14 cellular contexts compared by ENCODE assay signal in genomic region chr6:149781715-149782114, GRCh38. TPM values are rescaled to one million over a fixed set of nuclear protein-coding genes. Genes with fewer than 3 reads are reported as not detected.
A peak's percentile ranks its signal among the peaks of the same experiment; 100 is the strongest.
DNase-seq lines count a peak whose midpoint lies in the region; ATAC-seq and TF ChIP-seq lines count a peak whose summit lies in the region.
"Had no signal": no experiment of that assay in that cellular context is flagged by ENCODE, and none has a peak within 500 bp of the region (broad histone marks: within the 10 kb centered on the region; RNA-seq: fewer than 3 reads in every experiment).

No MANE protein-coding gene starts in this region.

- no peak overlapping the region for H4K8ac ChIP-seq in IMR-90 (ENCODE audit: low read depth in 2 of 2, low read length in 2 of 2)

- H3K79me1 ChIP-seq in IMR-90 (ENCODE audit: low read depth in 1 of 2, low read length in 2 of 2): peaks cover 11 to 29% of the 10 kb centered on the region in 2 experiments

- peaks cover 8% of the 10 kb centered on the region for H3K36me3 ChIP-seq in IMR-90 (ENCODE audit: control insufficient read depth, insufficient read depth, low read length)
- peaks cover 4 to 9% of the 10 kb centered on the region in 2 donors for H3K36me3 ChIP-seq in lung (ENCODE audit: control insufficient read depth in 2 of 2, insufficient read depth in 2 of 2, low read length in 2 of 2)

- no peak overlapping the region for H2BK5ac ChIP-seq in IMR-90 (ENCODE audit: low read depth, low read length, poor library complexity, severe bottlenecking)

- H3K23ac ChIP-seq in IMR-90 (ENCODE audit: low read depth, low read length): no peak overlapping the region

- no peak for ATAC-seq in IMR-90 (ENCODE audit: low read depth)
- no peak for ATAC-seq in T-helper 17 cell
- peak; percentile 37 for ATAC-seq in lung (ENCODE audit: insufficient read depth, low FRiP score)
- ATAC-seq in GM21515 (IDR thresholded peaks at IDR 0.05; ENCODE audit: unreplicated experiment): no peak

- dilution Hi-C loops in IMR-90 (cut with HindIII; ENCODE audit: low sequenced_read_pairs, unreplicated experiment): no loop called here

- H2AK9ac ChIP-seq in IMR-90 (replicated peaks; ENCODE audit: low read depth, low read length, poor library complexity): no peak overlapping the region

- no peaks in the 10 kb centered on the region for H3K9me3 Mint-ChIP-seq in glutamatergic neuron (ENCODE audit: unreplicated experiment)
- H3K9me3 Mint-ChIP-seq: CD4-positive, alpha-beta T cell had no signal

- no peak overlapping the region for H3K18ac ChIP-seq in IMR-90 (ENCODE audit: low read depth, low read length)

- H4K91ac ChIP-seq in IMR-90 (ENCODE audit: insufficient read depth, low read depth, low read length): no peak overlapping the region

- H3K4ac ChIP-seq in IMR-90 (ENCODE audit: low read depth, low read length): no peak overlapping the region

- no peak overlapping the region for H2BK20ac ChIP-seq in IMR-90 (ENCODE audit: low read depth, low read length)

- H3K9ac ChIP-seq in IMR-90 (ENCODE audit: low read depth, low read length): no peak overlapping the region
- H3K9ac ChIP-seq: GM23248 had no signal

- POLR2A ChIA-PET in IMR-90 (lab: Charles Lee; ENCODE audit: unreplicated experiment): no interaction called here

- no peaks in the 10 kb centered on the region for H4K20me1 ChIP-seq in IMR-90 (ENCODE audit: insufficient read depth, low read length)

- CTCF ChIA-PET in IMR-90 (lab: Yijun Ruan, JAX): no interaction called here

- peaks cover 7% of the 10 kb centered on the region for H3K36me3 Mint-ChIP-seq in T-helper 17 cell (ENCODE audit: low read depth)
- H3K36me3 Mint-ChIP-seq in glutamatergic neuron (ENCODE audit: unreplicated experiment): no peaks in the 10 kb centered on the region

- no peak overlapping the region for H3K56ac ChIP-seq in IMR-90 (ENCODE audit: extremely low read depth, insufficient read depth, low read length)

- H3K9me3 ChIP-seq in IMR-90 (ENCODE audit: control insufficient read depth, insufficient read depth, low read length) (no peaks in the 10 kb centered on the region), T-helper 17 cell (ENCODE audit: control insufficient read depth, low read length, poor library complexity, severe bottlenecking) (no peaks in the 10 kb centered on the region), lung (ENCODE audit: control insufficient read depth in 2 of 2, insufficient read depth in 1 of 2, low read length in 1 of 2) (no peaks in the 10 kb centered on the region)
- H3K9me3 ChIP-seq: BE2C, Caco-2, HAP-1 had no signal

- DNase-seq in IMR-90 (no peak), T-helper 17 cell (no peak), glutamatergic neuron (no peak), lung (ENCODE audit: low spot score) (no peak), NCI-H82 treated with DMSO at 0.1 percent for 48 hours (lab: John Stamatoyannopoulos, UW; ENCODE audit: unreplicated experiment) (no peak), C1 segment of cervical spinal cord (lab: John Stamatoyannopoulos, UW) (no peak)
- DNase-seq: ACHN; BE2C; Caco-2; CD4-positive, alpha-beta T cell; GM23248 had no signal

- TF ChIP-seq RAD21 in IMR-90 (IDR thresholded peaks at IDR 0.05; ENCODE audit: low read length): no peak

- intact Hi-C loops in IMR-90 (cut with micrococcal nuclease): no loop called here

- no peak overlapping the region for H2BK120ac ChIP-seq in IMR-90 (ENCODE audit: low read depth, low read length)

- BruUV-seq in IMR-90 (replicated peaks; lab: Mats Ljungman, UMichigan): no TSS peak

- H3K27me3 ChIP-seq in IMR-90 (ENCODE audit: control insufficient read depth, insufficient read depth, low read length): no peaks in the 10 kb centered on the region
- no peaks in the 10 kb centered on the region for H3K27me3 ChIP-seq in lung (ENCODE audit: control insufficient read depth, insufficient read depth)
- H3K27me3 ChIP-seq: BE2C had no signal

- in situ Hi-C loops in IMR-90 (cut with MboI; ENCODE audit: low sequenced_read_pairs): no loop called here

- H3K14ac ChIP-seq in IMR-90 (replicated peaks; ENCODE audit: low read depth, low read length): no peak overlapping the region

- H3K9me1 ChIP-seq in IMR-90 (ENCODE audit: insufficient read depth, low read length): 0 out of 2 replicates have a peak, but pooled peaks cover 3% of the 10 kb centered on the region

- no peak overlapping the region for H2BK15ac ChIP-seq in IMR-90 (ENCODE audit: low read depth, low read length)

- no peak for TF ChIP-seq CTCF in IMR-90 (conservative IDR thresholded peaks at IDR 0.05; ENCODE audit: low read depth, low read length)
- TF ChIP-seq CTCF in glutamatergic neuron (IDR thresholded peaks at IDR 0.05; ENCODE audit: partially characterized antibody, unreplicated experiment): no peak
- no peak for TF ChIP-seq CTCF in lung (IDR thresholded peaks at IDR 0.05; ENCODE audit: control extremely low read depth, extremely low read depth)

- no peak for TF ChIP-seq POLR2A in IMR-90 (IDR thresholded peaks at IDR 0.05; ENCODE audit: low read depth, low read length)

- no peak overlapping the region for H2AFZ ChIP-seq in IMR-90 (replicated peaks; ENCODE audit: low read length, poor library complexity)
- H2AFZ ChIP-seq: GM23248 had no signal

- no peak overlapping the region for H2AK5ac ChIP-seq in IMR-90 (ENCODE audit: low read depth, low read length)

- H3K4me1 Mint-ChIP-seq in T-helper 17 cell (peaks cover 5% of the 10 kb centered on the region), glutamatergic neuron (ENCODE audit: low read depth, unreplicated experiment) (no peaks in the 10 kb centered on the region)

- H3K27ac ChIP-seq in IMR-90 (ENCODE audit: insufficient read depth, low read length) (no peak overlapping the region), lung (ENCODE audit: low read depth in 1 of 2, low read length in 1 of 2) (no peak overlapping the region)
- H3K27ac ChIP-seq: C4-2B, GM23248 had no signal

- H3K4me1 ChIP-seq in IMR-90 (ENCODE audit: control insufficient read depth, insufficient read depth, low read length) (no peaks in the 10 kb centered on the region), lung (ENCODE audit: control insufficient read depth in 2 of 2, insufficient read depth in 2 of 2, low read length in 2 of 2) (no peaks in the 10 kb centered on the region)
- H3K4me1 ChIP-seq: BE2C, Caco-2 had no signal

- no peaks in the 10 kb centered on the region for H3K27me3 Mint-ChIP-seq in T-helper 17 cell
- H3K27me3 Mint-ChIP-seq in glutamatergic neuron (ENCODE audit: unreplicated experiment): peaks cover 2% of the 10 kb centered on the region
- H3K27me3 Mint-ChIP-seq: CD4-positive, alpha-beta T cell had no signal

- no peak overlapping the region for H3K4me2 ChIP-seq in IMR-90 (ENCODE audit: low read depth, low read length)

- H4K5ac ChIP-seq in IMR-90 (ENCODE audit: low read depth, low read length): no peak overlapping the region

- H3K4me3 ChIP-seq in IMR-90 (ENCODE audit: insufficient read depth, low read depth, low read length) (no peak overlapping the region), lung (no peak overlapping the region)
- H3K4me3 ChIP-seq: GM23248, HAP-1 had no signal

- H3K4me3 Mint-ChIP-seq in T-helper 17 cell (no peak overlapping the region), glutamatergic neuron (ENCODE audit: unreplicated experiment) (no peak overlapping the region)
- H3K4me3 Mint-ChIP-seq: CD4-positive, alpha-beta T cell had no signal

- H3K27ac Mint-ChIP-seq in T-helper 17 cell: peak overlapping the region; percentile 78
- peak overlapping the region; percentile 44 for H3K27ac Mint-ChIP-seq in glutamatergic neuron (ENCODE audit: unreplicated experiment)
- H3K27ac Mint-ChIP-seq: CD4-positive, alpha-beta T cell had no signal

TF ChIP-seq in IMR-90, 13 proteins besides CTCF, POLR2A, EP300 and RAD21:
- TF ChIP-seq MAFK (IDR thresholded peaks at IDR 0.05; ENCODE audit: low read depth, low read length) (no peak), FOS (IDR thresholded peaks at IDR 0.05; ENCODE audit: low read depth, low read length) (no peak), MXI1 (IDR thresholded peaks at IDR 0.05; ENCODE audit: borderline replicate concordance, low read depth, low read length) (no peak), CEBPB (IDR thresholded peaks at IDR 0.05; ENCODE audit: low read depth, low read length) (0 out of 2 replicates have a peak, but pooled peaks have one; percentile 14)
TF ChIP-seq in IMR-90: peak in this region for 1.

RNA-seq across cellular contexts. Expression of gene PCMT1, which starts 32.2 kb away (rescaled TPM):
- total RNA-seq in IMR-90 (2012; rRNA removed): 109 and 159 TPM in 2 replicates
- polyA plus RNA-seq in IMR-90 (2012; rRNA removed): 100 and 101 TPM in 2 replicates
- 34.7 and 84.2 TPM in 2 replicates for polyA plus RNA-seq in IMR-90 (2012; cell fraction: cytosol; rRNA removed)
- polyA plus RNA-seq in IMR-90 (2012; cell fraction: nucleus; rRNA removed; ENCODE audit: low replicate concordance): 19.8 and 52.8 TPM in 2 replicates
- total RNA-seq in T-helper 17 cell: 10 to 100 TPM; 32.4 to 32.9 TPM
- total RNA-seq in glutamatergic neuron (ENCODE audit: unreplicated experiment): 147 TPM
- 10 to 100 TPM; 56.8 to 65.5 TPM for total RNA-seq in lung
- 10 to 100 TPM; 32.6 to 91.2 TPM for polyA plus RNA-seq in lung

RNA-seq across cellular contexts. Expression of gene NUP43, which starts 35.4 kb away (rescaled TPM):
- total RNA-seq in IMR-90 (2012; rRNA removed) (35.0 and 40.5 TPM in 2 replicates), T-helper 17 cell (10 to 100 TPM; 13.7 to 16.3 TPM), glutamatergic neuron (ENCODE audit: unreplicated experiment) (27.6 TPM), lung (10 to 100 TPM; 28.3 to 30.2 TPM)
- polyA plus RNA-seq in IMR-90 (2012; rRNA removed) (7.7 and 14.2 TPM in 2 replicates), lung (10 to 100 TPM in 1 of 2 donors, 1 to 10 TPM in 1; 6.5 to 11.2 TPM)
- 2.7 and 4.1 TPM in 2 replicates for polyA plus RNA-seq in IMR-90 (2012; cell fraction: cytosol; rRNA removed)
- 3.4 and 16.8 TPM in 2 replicates for polyA plus RNA-seq in IMR-90 (2012; cell fraction: nucleus; rRNA removed; ENCODE audit: low replicate concordance)
